Comparison of ENCODE assay signal across 12 cellular contexts in the genomic region with DNA sequence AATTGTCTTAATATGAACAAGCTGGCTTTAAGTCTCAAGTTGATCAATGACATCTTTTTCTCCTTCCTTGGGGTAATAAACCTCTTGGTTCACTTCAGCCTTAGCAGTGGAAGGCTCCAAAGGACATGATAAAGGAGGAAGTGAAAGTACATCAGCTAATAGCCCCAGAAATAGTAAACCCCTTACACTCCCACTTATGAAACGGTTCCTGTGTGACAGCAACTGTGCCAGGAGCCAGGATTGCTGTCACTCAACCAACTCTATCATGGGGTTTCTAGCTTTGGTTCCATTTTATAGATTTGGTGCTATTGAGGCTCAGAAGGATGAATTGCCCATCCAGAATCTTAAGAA.
DNase-seq lines count a peak whose midpoint lies in the region; ATAC-seq, FAIRE-seq and TF ChIP-seq lines count a peak whose summit lies in the region.
"Had no signal": no experiment of that assay in that cellular context is flagged by ENCODE, and none has a peak within 500 bp of the region (broad histone marks: within the 10 kb centered on the region; RNA-seq: fewer than 3 reads in every experiment).

No MANE protein-coding gene starts in this region.

- TF ChIP-seq CTCF in CD4-positive, alpha-beta T cell (IDR thresholded peaks at IDR 0.05): no peak

- CTCF ChIA-PET in CD4-positive, alpha-beta T cell (lab: Charles Lee): no interaction called here

- H3K27me3 Mint-ChIP-seq in CD4-positive, alpha-beta T cell: peaks cover 7% of the 10 kb centered on the region

- POLR2A ChIA-PET in CD4-positive, alpha-beta T cell (lab: Charles Lee): no interaction called here

- no peaks in the 10 kb centered on the region for H3K9me3 ChIP-seq in CD4-positive, alpha-beta T cell (ENCODE audit: control insufficient read depth, low read length)

- DNase-seq in GM18507 (ENCODE audit: extremely low spot score, insufficient read length, low read depth) (peak; percentile 35), SIG-M5 (lab: John Stamatoyannopoulos, UW) (peak; percentile 78), superior temporal gyrus (ENCODE audit: extremely low spot score) (no peak), NCI-H2081 (lab: John Stamatoyannopoulos, UW) (no peak), DMS53 treated with DMSO at 0.1 percent for 48 hours (lab: John Stamatoyannopoulos, UW; ENCODE audit: unreplicated experiment) (no peak)
- no peak for DNase-seq in CD4-positive, alpha-beta T cell
- DNase-seq: activated CD4-positive, alpha-beta T cell treated with anti-CD3 and anti-CD28 coated beads for 36 hours; PC-3 had no signal

- peak; percentile 93 for FAIRE-seq in GM18507 (lab: Jason Lieb, UNC)

- no peak overlapping the region for H3K27ac ChIP-seq in CD4-positive, alpha-beta T cell (ENCODE audit: low read depth, low read length)

- no peaks in the 10 kb centered on the region for H3K4me1 Mint-ChIP-seq in CD4-positive, alpha-beta T cell (ENCODE audit: low read depth)
- H3K4me1 Mint-ChIP-seq: activated CD4-positive, alpha-beta T cell treated with anti-CD3 and anti-CD28 coated beads for 36 hours had no signal

- no peaks in the 10 kb centered on the region for H3K36me3 Mint-ChIP-seq in CD4-positive, alpha-beta T cell (ENCODE audit: low read depth)
- H3K36me3 Mint-ChIP-seq: activated naive CD4-positive, alpha-beta T cell treated with anti-CD3 and anti-CD28 coated beads, Interleukin-2, amount 50 U/mL, for 72 hours; CD14-positive monocyte had no signal

- no peaks in the 10 kb centered on the region for H3K9me3 Mint-ChIP-seq in CD4-positive, alpha-beta T cell
- H3K9me3 Mint-ChIP-seq: activated naive CD4-positive, alpha-beta T cell treated with anti-CD3 and anti-CD28 coated beads, Interleukin-2, amount 50 U/mL, for 72 hours; CD14-positive monocyte had no signal

- H3K4me3 Mint-ChIP-seq in CD4-positive, alpha-beta T cell: no peak overlapping the region
- H3K4me3 Mint-ChIP-seq: activated CD4-positive, alpha-beta T cell treated with anti-CD3 and anti-CD28 coated beads for 36 hours; CD14-positive monocyte had no signal

- ATAC-seq in GM21515 (IDR thresholded peaks at IDR 0.05; ENCODE audit: unreplicated experiment): peak; percentile 92
- ATAC-seq in HG03139 (IDR thresholded peaks at IDR 0.05; ENCODE audit: unreplicated experiment): peak; percentile 92
- ATAC-seq in CD4-positive, alpha-beta T cell (ENCODE audit: poor library complexity): no peak
- ATAC-seq: activated CD4-positive, alpha-beta T cell treated with anti-CD3 and anti-CD28 coated beads for 36 hours; activated naive CD4-positive, alpha-beta T cell treated with anti-CD3 and anti-CD28 coated beads, Interleukin-2, amount 50 U/mL, for 72 hours; PC-3 had no signal

- no peak overlapping the region for H3K27ac Mint-ChIP-seq in CD4-positive, alpha-beta T cell
- H3K27ac Mint-ChIP-seq: activated CD4-positive, alpha-beta T cell treated with anti-CD3 and anti-CD28 coated beads for 36 hours; activated naive CD4-positive, alpha-beta T cell treated with anti-CD3 and anti-CD28 coated beads, Interleukin-2, amount 50 U/mL, for 72 hours had no signal

- peaks cover 4% of the 10 kb centered on the region for H3K27me3 ChIP-seq in CD4-positive, alpha-beta T cell (ENCODE audit: control insufficient read depth, insufficient read depth, low read length)

- intact Hi-C loops in CD4-positive, alpha-beta T cell (cut with DNase I, micrococcal nuclease): no loop called here

Comparison
In these comparisons a context has a peak if more than half of its experiments do, and no peak if none do; other contexts are left out.
1. DNase-seq: peak in GM18507 (single experiment) and SIG-M5 (single experiment); none in CD4-positive, alpha-beta T cell (0 of 10), superior temporal gyrus (single experiment), NCI-H2081 (0 of 2) and DMS53 treated with DMSO at 0.1 percent for 48 hours (single experiment).